ENCODE assay signal across 14 cellular contexts in the genomic region with DNA sequence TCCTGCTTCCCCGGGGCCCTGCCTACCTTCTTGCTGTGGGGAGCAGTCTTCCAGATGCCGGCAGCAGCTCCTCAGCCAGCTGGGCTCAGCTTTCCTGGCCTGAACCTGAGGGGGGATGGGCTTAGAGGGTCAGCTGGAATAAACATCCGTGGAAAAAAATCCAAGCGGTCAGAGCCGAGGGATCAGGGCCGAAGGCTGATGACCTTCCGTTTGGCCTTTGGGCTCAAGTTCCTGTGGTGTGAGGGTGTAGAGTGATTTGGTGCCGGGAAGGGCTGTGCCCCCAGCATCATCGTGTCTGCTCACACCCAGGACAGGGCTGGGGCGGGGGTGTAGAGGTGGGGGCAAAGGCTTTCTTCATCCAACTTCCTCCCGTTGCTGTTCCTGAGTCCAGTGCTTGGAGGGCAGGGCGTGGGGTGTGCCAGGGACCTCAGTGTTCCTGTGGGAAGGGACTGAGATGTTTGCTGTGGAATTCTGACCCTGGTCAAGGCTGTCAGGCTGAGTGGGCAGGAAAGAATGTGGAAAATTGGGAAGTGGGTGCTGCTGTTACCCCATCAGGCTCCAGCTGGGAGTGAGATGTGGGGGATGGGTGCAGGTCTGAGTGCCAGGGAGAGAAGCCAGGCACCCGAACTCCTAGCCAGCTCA. TPM values are rescaled to one million over a fixed set of nuclear protein-coding genes. Genes with fewer than 3 reads are reported as not detected.
A peak's percentile ranks its signal among the peaks of the same experiment; 100 is the strongest.
DNase-seq lines count a peak whose midpoint lies in the region; TF ChIP-seq lines count a peak whose summit lies in the region.
"Had no signal": no experiment of that assay in that cellular context is flagged by ENCODE, and none has a peak within 500 bp of the region (broad histone marks: within the 10 kb centered on the region; RNA-seq: fewer than 3 reads in every experiment).

No MANE protein-coding gene starts in this region.

- H3K4me3 ChIP-seq in AG10803 (ENCODE audit: low read length) (no peak overlapping the region), OCI-LY7 (ENCODE audit: low read depth, low read length, poor library complexity, severe bottlenecking) (peak overlapping the region; percentile 52)
- H3K4me3 ChIP-seq: dorsolateral prefrontal cortex, SJSA1 had no signal

- peaks cover 27% of the 10 kb centered on the region for H3K36me3 ChIP-seq in OCI-LY7 (ENCODE audit: insufficient read depth, low read length)

- no peaks in the 10 kb centered on the region for H3K79me2 ChIP-seq in OCI-LY7 (ENCODE audit: insufficient read depth, low read depth, low read length)

- TF ChIP-seq CTCF in AG10803 (conservative IDR thresholded peaks at IDR 0.05; ENCODE audit: low read length) (no peak), OCI-LY7 (conservative IDR thresholded peaks at IDR 0.05; ENCODE audit: low read length) (no peak), glutamatergic neuron (IDR thresholded peaks at IDR 0.05; ENCODE audit: partially characterized antibody, unreplicated experiment) (no peak), osteocyte (IDR thresholded peaks at IDR 0.05) (no peak)

- H3K4me1 ChIP-seq in OCI-LY7 (ENCODE audit: insufficient read depth, low read length, poor library complexity, severe bottlenecking): peaks cover 58% of the 10 kb centered on the region
- H3K4me1 ChIP-seq: SJSA1 had no signal

- no peaks in the 10 kb centered on the region for H3K9me3 ChIP-seq in OCI-LY7 (ENCODE audit: low read length)
- H3K9me3 ChIP-seq: SJSA1 had no signal

- H4K20me1 ChIP-seq in OCI-LY7 (ENCODE audit: insufficient read depth, low read length): no peaks in the 10 kb centered on the region

- H3K27ac Mint-ChIP-seq in glutamatergic neuron (ENCODE audit: unreplicated experiment): peak overlapping the region; percentile 71
- H3K27ac Mint-ChIP-seq in osteocyte (ENCODE audit: unreplicated experiment): peak overlapping the region; percentile 47

- H3K27me3 Mint-ChIP-seq in glutamatergic neuron (ENCODE audit: unreplicated experiment): peaks cover 8% of the 10 kb centered on the region
- H3K27me3 Mint-ChIP-seq in osteocyte (ENCODE audit: unreplicated experiment): peaks cover 3% of the 10 kb centered on the region

- H3K27ac ChIP-seq in OCI-LY7 (ENCODE audit: low read depth, low read length, poor library complexity, severe bottlenecking): peak overlapping the region; percentile 84
- H3K27ac ChIP-seq: SJSA1 had no signal

- peak overlapping the region; percentile 76 for H3K4me3 Mint-ChIP-seq in glutamatergic neuron (ENCODE audit: unreplicated experiment)
- no peak overlapping the region for H3K4me3 Mint-ChIP-seq in osteocyte (ENCODE audit: unreplicated experiment)

- H3K4me2 ChIP-seq in OCI-LY7 (ENCODE audit: low read length): peak overlapping the region; percentile 81

- H2AFZ ChIP-seq in OCI-LY7 (ENCODE audit: low read length): no peak overlapping the region

- H3K4me1 Mint-ChIP-seq in glutamatergic neuron (ENCODE audit: low read depth, unreplicated experiment): peaks cover 23% of the 10 kb centered on the region
- peaks cover 24% of the 10 kb centered on the region for H3K4me1 Mint-ChIP-seq in osteocyte (ENCODE audit: unreplicated experiment)

- no peaks in the 10 kb centered on the region for H3K9me2 ChIP-seq in OCI-LY7 (ENCODE audit: insufficient read depth, low read length)

- no peaks in the 10 kb centered on the region for H3K36me3 Mint-ChIP-seq in glutamatergic neuron (ENCODE audit: unreplicated experiment)
- H3K36me3 Mint-ChIP-seq in osteocyte (ENCODE audit: unreplicated experiment): peaks cover 8% of the 10 kb centered on the region

- POLR2A ChIA-PET in OCI-LY7 (lab: Charles Lee): interaction anchor here (0.7 to 3.7 kb wide), 9 partner anchors 9 to 56 kb away, joined by 3 to 26 read pairs (median 5); a partner anchor contains a TSS

- DNase-seq in AG10803 (ENCODE audit: low read depth): peak; percentile 86
- DNase-seq in OCI-LY7 (ENCODE audit: low spot score): no peak
- peak; percentile 46 for DNase-seq in glutamatergic neuron
- no peak for DNase-seq in osteocyte (ENCODE audit: extremely low spot score, unreplicated experiment)
- DNase-seq in activated CD4-positive, alpha-beta T cell treated with anti-CD3 and anti-CD28 coated beads, Interleukin-2, amount 50 U/mL, for 1 hour: no peak
- DNase-seq in NCI-H748 treated with DMSO at 0.1 percent for 48 hours (lab: John Stamatoyannopoulos, UW): no peak
- no peak for DNase-seq in HT-29 (ENCODE audit: low spot score)
- no peak for DNase-seq in activated CD8-positive, alpha-beta memory T cell treated with anti-CD3 and anti-CD28 coated beads, Interleukin-2, amount 50 U/mL, for 4 hours
- DNase-seq: activated CD8-positive, alpha-beta memory T cell treated with anti-CD3 and anti-CD28 coated beads, Interleukin-2, amount 50 U/mL, for 48 hours; C1 segment of cervical spinal cord; NCI-H1930; stimulated activated CD4-positive, alpha-beta T cell treated with anti-CD3 and anti-CD28 coated beads, Interleukin-2, amount 100 ng/mL, for 48 hours had no signal

- intact Hi-C loops in OCI-LY7 (cut with micrococcal nuclease; ENCODE audit: unreplicated experiment): no loop called here

- CTCF ChIA-PET in OCI-LY7 (lab: Charles Lee; ENCODE audit: unreplicated experiment): interaction anchor here (0.6 to 3.1 kb wide), 8 partner anchors 10 to 59 kb away, joined by 3 to 32 read pairs (median 4); no protein-coding TSS in a partner anchor

- peaks cover 4% of the 10 kb centered on the region for H3K9me3 Mint-ChIP-seq in glutamatergic neuron (ENCODE audit: unreplicated experiment)
- H3K9me3 Mint-ChIP-seq in osteocyte (ENCODE audit: unreplicated experiment): no peaks in the 10 kb centered on the region

- BruUV-seq in OCI-LY7 (replicated peaks; lab: Mats Ljungman, UMichigan): no TSS peak

RNA-seq across cellular contexts. Expression of a gene that starts 2.6 kb away (rescaled TPM):
- total RNA-seq in OCI-LY7 (2014; rRNA removed; shearing (Covaris generic)): not detected in 2 replicates
- total RNA-seq in OCI-LY7 (2022) (not detected in 2 replicates), glutamatergic neuron (ENCODE audit: unreplicated experiment) (0.88 TPM), osteocyte (not detected in 2 replicates)
- total RNA-seq in HT-29 (2014; rRNA removed; shearing (Covaris generic)): not detected in 2 replicates
- total RNA-seq: SJSA1 had no signal

RNA-seq across cellular contexts. Expression of a gene that starts 12.4 kb away (rescaled TPM):
- 53.9 and 65.5 TPM in 2 replicates for total RNA-seq in OCI-LY7 (2014; rRNA removed; shearing (Covaris generic))
- total RNA-seq in OCI-LY7 (2022): 30.7 and 38.0 TPM in 2 replicates
- total RNA-seq in glutamatergic neuron (ENCODE audit: unreplicated experiment): 26.2 TPM
- 41.7 and 46.1 TPM in 2 replicates for total RNA-seq in osteocyte
- total RNA-seq in HT-29 (2014; rRNA removed; shearing (Covaris generic)): 105 and 114 TPM in 2 replicates

RNA-seq across cellular contexts. Expression of a gene that starts 30.9 kb away (rescaled TPM):
- total RNA-seq in OCI-LY7 (2014; rRNA removed; shearing (Covaris generic)): 25.3 and 29.3 TPM in 2 replicates
- total RNA-seq in OCI-LY7 (2022): 28.1 and 29.0 TPM in 2 replicates
- 8.5 TPM for total RNA-seq in glutamatergic neuron (ENCODE audit: unreplicated experiment)
- total RNA-seq in osteocyte: 6.7 and 13.0 TPM in 2 replicates
- total RNA-seq in HT-29 (2014; rRNA removed; shearing (Covaris generic)): 49.6 and 61.2 TPM in 2 replicates

Comparison
In these comparisons a context has a peak if more than half of its experiments do, and no peak if none do; other contexts are left out.
1. DNase-seq: peak in AG10803 (single experiment) and glutamatergic neuron (single experiment); none in OCI-LY7 (single experiment), osteocyte (single experiment), activated CD4-positive, alpha-beta T cell treated with anti-CD3 and anti-CD28 coated beads, Interleukin-2, amount 50 U/mL, for 1 hour (single experiment), NCI-H748 treated with DMSO at 0.1 percent for 48 hours (single experiment), HT-29 (single experiment) and activated CD8-positive, alpha-beta memory T cell treated with anti-CD3 and anti-CD28 coated beads, Interleukin-2, amount 50 U/mL, for 4 hours (single experiment).